Comparison of ENCODE assay signal across 8 cellular contexts in genomic region chr1:205210876-205211838, GRCh38. TPM values are rescaled to one million over a fixed set of nuclear protein-coding genes. Genes with fewer than 3 reads are reported as not detected.
DNase-seq lines count a peak whose midpoint lies in the region; ATAC-seq and TF ChIP-seq lines count a peak whose summit lies in the region.

A gene with protein sequence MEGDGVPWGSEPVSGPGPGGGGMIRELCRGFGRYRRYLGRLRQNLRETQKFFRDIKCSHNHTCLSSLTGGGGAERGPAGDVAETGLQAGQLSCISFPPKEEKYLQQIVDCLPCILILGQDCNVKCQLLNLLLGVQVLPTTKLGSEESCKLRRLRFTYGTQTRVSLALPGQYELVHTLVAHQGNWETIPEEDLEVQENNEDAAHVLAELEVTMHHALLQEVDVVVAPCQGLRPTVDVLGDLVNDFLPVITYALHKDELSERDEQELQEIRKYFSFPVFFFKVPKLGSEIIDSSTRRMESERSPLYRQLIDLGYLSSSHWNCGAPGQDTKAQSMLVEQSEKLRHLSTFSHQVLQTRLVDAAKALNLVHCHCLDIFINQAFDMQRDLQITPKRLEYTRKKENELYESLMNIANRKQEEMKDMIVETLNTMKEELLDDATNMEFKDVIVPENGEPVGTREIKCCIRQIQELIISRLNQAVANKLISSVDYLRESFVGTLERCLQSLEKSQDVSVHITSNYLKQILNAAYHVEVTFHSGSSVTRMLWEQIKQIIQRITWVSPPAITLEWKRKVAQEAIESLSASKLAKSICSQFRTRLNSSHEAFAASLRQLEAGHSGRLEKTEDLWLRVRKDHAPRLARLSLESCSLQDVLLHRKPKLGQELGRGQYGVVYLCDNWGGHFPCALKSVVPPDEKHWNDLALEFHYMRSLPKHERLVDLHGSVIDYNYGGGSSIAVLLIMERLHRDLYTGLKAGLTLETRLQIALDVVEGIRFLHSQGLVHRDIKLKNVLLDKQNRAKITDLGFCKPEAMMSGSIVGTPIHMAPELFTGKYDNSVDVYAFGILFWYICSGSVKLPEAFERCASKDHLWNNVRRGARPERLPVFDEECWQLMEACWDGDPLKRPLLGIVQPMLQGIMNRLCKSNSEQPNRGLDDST (minus strand): TSS chr1:205211702. CDS start chr1:205211535, 167 bp downstream.

- no peaks in the 10 kb centered on the region for H3K9me3 Mint-ChIP-seq in immature natural killer cell

- no peaks in the 10 kb centered on the region for H3K27me3 ChIP-seq in AG04450 (ENCODE audit: control insufficient read depth, insufficient read depth, low read length)

- DNase-seq in AG04450 (ENCODE audit: low read depth, low spot score) = peak; percentile 91
- peak; percentile 95 for DNase-seq in NCI-H226
- DNase-seq in activated CD4-positive, CD25-positive, alpha-beta regulatory T cell (lab: John Stamatoyannopoulos, UW) = peak; percentile 77 to 84 (median 82)
- DNase-seq in caudate nucleus (lab: John Stamatoyannopoulos, UW) = peak; percentile 70 to 98 (median 94)
- DNase-seq in immature natural killer cell = peak; percentile 88 to 89 (median 89)
- peak; percentile 88 for DNase-seq in smooth muscle cell of the brain vasculature (ENCODE audit: low read depth, low spot score)

- peaks cover 20 to 32% of the 10 kb centered on the region in 2 donors for H3K4me1 Mint-ChIP-seq in immature natural killer cell

- CTCF ChIA-PET in AG04450 (lab: Charles Lee) = interaction anchor here (1.0 kb wide), 2 partner anchors 70 to 88 kb away, joined by 3 to 6 read pairs; no protein-coding TSS in a partner anchor

- H3K4me3 Mint-ChIP-seq in immature natural killer cell = peak within 1 kb of the TSS; percentile 90 to 98 (median 92)

- peak within 1 kb of the TSS; percentile 88 to 95 (median 92) for H3K27ac Mint-ChIP-seq in immature natural killer cell

- peaks cover 4 to 11% (median 8%) of the 10 kb centered on the region in 3 donors for H3K27me3 Mint-ChIP-seq in immature natural killer cell (ENCODE audit: low read depth in 3 of 3)

- H3K4me3 ChIP-seq in AG04450 (ENCODE audit: low read depth, low read length) = peak within 1 kb of the TSS; percentile 88

- H3K36me3 Mint-ChIP-seq in immature natural killer cell = no peaks in the 10 kb centered on the region

- H3K27ac ChIP-seq in AG04450 (ENCODE audit: low read depth, low read length) (peak within 1 kb of the TSS; percentile 80), caudate nucleus (ENCODE audit: low read depth, low read length) (peak within 1 kb of the TSS; percentile 90)

- ATAC-seq in GM18907 (IDR thresholded peaks at IDR 0.05; ENCODE audit: unreplicated experiment) = peak; percentile 89
- ATAC-seq in HG03159 (IDR thresholded peaks at IDR 0.05; ENCODE audit: unreplicated experiment) = peak; percentile 77

- no peaks in the 10 kb centered on the region; the same call in 1 of the 2 replicates for H3K9me3 ChIP-seq in AG04450 (ENCODE audit: control insufficient read depth, insufficient read depth, low read length)

- TF ChIP-seq CTCF in AG04450 (IDR thresholded peaks at IDR 0.05; ENCODE audit: low read depth, low read length) = peak; percentile 30; the same call in 1 of the 2 replicates

- POLR2A ChIA-PET in AG04450 (lab: Yijun Ruan, JAX) = no interaction called here

RNA-seq across cellular contexts. Expression of the gene that starts here (rescaled TPM):
- polyA plus RNA-seq in AG04450 (2011; rRNA removed) (12.8 and 16.7 TPM in 2 replicates), immature natural killer cell (1 to 10 TPM; 2.9 to 8.3 (median 3.6) TPM)
- 15.3 and 18.1 TPM in 2 replicates for polyA minus RNA-seq in AG04450 (2011; rRNA and poly(A)+ RNA removed)

Comparison
In these comparisons a context has a peak if more than half of its experiments do, and no peak if none do; other contexts are left out.
1. Peak in every context shown above with its lines: DNase-seq, ATAC-seq, H3K4me3 ChIP-seq and H3K27ac ChIP-seq.